ENCODE assay signal across 8 cellular contexts in genomic region chr21:29073222-29074006, GRCh38. TPM values are rescaled to one million over a fixed set of nuclear protein-coding genes. Genes with fewer than 3 reads are reported as not detected.
DNase-seq lines count a peak whose midpoint lies in the region; ATAC-seq and TF ChIP-seq lines count a peak whose summit lies in the region.

TSS of gene CCT8 (minus strand) at chr21:29073648. CDS start at chr21:29073590, 58 bp downstream.

- CTCF ChIA-PET in PC-9 (lab: Charles Lee): interaction anchor here (0.6 kb wide), 1 partner anchor 327 kb away, joined by 4 read pairs; no protein-coding TSS in a partner anchor

- H3K79me2 ChIP-seq in PC-9 (ENCODE audit: low read depth): peaks cover 51% of the 10 kb centered on the region

- H3K27ac ChIP-seq in PC-9: peak within 1 kb of the TSS; percentile 74
- H3K27ac ChIP-seq in epithelial cell of prostate: peak within 1 kb of the TSS; percentile 84

- POLR2A ChIA-PET in PC-9 (lab: Charles Lee; ENCODE audit: unreplicated experiment): interaction anchor here (0.5 to 0.7 kb wide), 4 partner anchors 76 to 1133 kb away, joined by 3 to 5 read pairs (median 3); no protein-coding TSS in a partner anchor

- peak; percentile 99 for DNase-seq in DMS153 (lab: John Stamatoyannopoulos, UW)
- peak; percentile 99 for DNase-seq in Jurkat, Clone E6-1 (ENCODE audit: low read depth, low spot score)
- peak; percentile 94 to 96 for DNase-seq in PC-9
- DNase-seq in activated T-cell treated with anti-CD3 and anti-CD28 coated beads, Interleukin-2, amount 50 U/mL, for 1 hour: peak; percentile 95
- peak; percentile 98 for DNase-seq in epithelial cell of prostate (ENCODE audit: low read depth, low spot score)
- DNase-seq in mucosa of descending colon: peak; percentile 99
- DNase-seq in stimulated activated CD8-positive, alpha-beta memory T cell treated with anti-CD3 and anti-CD28 coated beads, Interleukin-4, amount 100 ng/mL, for 24 hours (ENCODE audit: low read depth): peak; percentile 98

- peak within 1 kb of the TSS; percentile 98 for H3K4me2 ChIP-seq in PC-9

- intact Hi-C loops in PC-9 (cut with micrococcal nuclease; ENCODE audit: unreplicated experiment): loop anchor here (5.0 kb wide), 1 partner anchor 46 kb away; no protein-coding TSS in a partner anchor
- intact Hi-C loops in mucosa of descending colon (cut with DNase I, micrococcal nuclease): loop anchor here in 1 of 2 donors (2.0 kb wide), 1 partner anchor 71 kb away; no protein-coding TSS in a partner anchor

- H3K9me3 ChIP-seq in PC-9 (ENCODE audit: insufficient read depth, low read depth) (no peaks in the 10 kb centered on the region), mucosa of descending colon (no peaks in the 10 kb centered on the region)

- no peaks in the 10 kb centered on the region for H3K9me2 ChIP-seq in PC-9 (ENCODE audit: insufficient read depth)

- peak; percentile 84 for ATAC-seq in GM21619 (IDR thresholded peaks at IDR 0.05; ENCODE audit: unreplicated experiment)
- peak; percentile 97 for ATAC-seq in mucosa of descending colon

- H3K36me3 ChIP-seq in PC-9 (ENCODE audit: low read depth) (peaks cover 15% of the 10 kb centered on the region; the same call in 1 of the 2 replicates), mucosa of descending colon (ENCODE audit: low read depth) (no peaks in the 10 kb centered on the region)

- H3K4me3 ChIP-seq in Jurkat, Clone E6-1 (ENCODE audit: low read length): peak within 1 kb of the TSS; percentile 80
- H3K4me3 ChIP-seq in PC-9 (peak within 1 kb of the TSS; percentile 91), mucosa of descending colon (peak within 1 kb of the TSS; percentile 76)

- TF ChIP-seq CTCF in PC-9 (conservative IDR thresholded peaks at IDR 0.05) (no peak), mucosa of descending colon (IDR thresholded peaks at IDR 0.05) (no peak)

- peaks cover 32% of the 10 kb centered on the region for H4K20me1 ChIP-seq in PC-9 (ENCODE audit: insufficient read depth)

- H3K4me1 ChIP-seq in PC-9 (replicated peaks; ENCODE audit: insufficient read depth) (peaks cover 24% of the 10 kb centered on the region; the same call in 1 of the 2 replicates), mucosa of descending colon (ENCODE audit: low read depth) (peaks cover 11% of the 10 kb centered on the region)

- BruUV-seq in PC-9 (replicated peaks; lab: Mats Ljungman, UMichigan): TSS peak; percentile 78

- H3K27me3 ChIP-seq in PC-9 (ENCODE audit: insufficient read depth, low read depth): no peaks in the 10 kb centered on the region

- peaks cover 8% of the 10 kb centered on the region for H3F3A ChIP-seq in PC-9 (ENCODE audit: insufficient read depth, low read depth)

- H2AFZ ChIP-seq in PC-9: peak within 1 kb of the TSS; percentile 96

RNA-seq across cellular contexts. Expression of gene CCT8, which starts in this region (rescaled TPM):
- polyA plus RNA-seq in Jurkat, Clone E6-1 (2012; ENCODE audit: insufficient read depth, insufficient read length): 457 TPM
- total RNA-seq in PC-9 (2021): 123 and 128 TPM in 2 replicates
- 100 to 1,000 TPM in 1 of 3 donors, 10 to 100 TPM in 2; 76.2 to 103 (median 95.1) TPM for total RNA-seq in mucosa of descending colon

Comparison
In these comparisons a context has a peak if more than half of its experiments do, and no peak if none do; other contexts are left out.
1. Peak in every context shown above with its lines: DNase-seq, ATAC-seq, H3K4me3 ChIP-seq and H3K27ac ChIP-seq.